In the genomic region with DNA sequence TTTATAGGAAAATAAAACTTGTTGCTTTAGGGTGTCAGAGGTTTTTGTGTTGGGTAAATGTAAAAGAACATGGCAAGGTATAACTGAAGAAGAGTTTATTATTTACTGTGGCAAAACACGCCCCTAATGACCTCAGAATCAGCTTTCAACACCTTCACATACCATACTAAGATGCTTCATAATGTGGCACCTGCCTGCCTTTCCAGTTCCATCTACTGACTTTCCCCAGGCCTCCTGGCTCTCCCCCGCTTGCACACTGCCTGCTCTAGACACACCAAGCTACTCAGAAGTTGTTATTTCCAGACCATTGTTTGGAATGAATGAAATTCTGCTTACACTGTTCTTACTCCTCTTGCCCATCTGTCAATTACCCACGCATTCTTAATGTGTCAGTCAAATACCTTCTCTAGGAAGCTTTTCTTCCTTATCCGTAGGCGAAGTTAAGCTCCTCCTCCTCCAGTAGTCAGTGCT, we compare ENCODE assay signal across 1 cellular context.
TF ChIP-seq lines count a peak whose summit lies in the region.

No MANE protein-coding gene starts in this region.

TF ChIP-seq in HCT116, 20 proteins besides CTCF, POLR2A, EP300 and RAD21 (continued from another document):
- TF ChIP-seq, protein P1, sequence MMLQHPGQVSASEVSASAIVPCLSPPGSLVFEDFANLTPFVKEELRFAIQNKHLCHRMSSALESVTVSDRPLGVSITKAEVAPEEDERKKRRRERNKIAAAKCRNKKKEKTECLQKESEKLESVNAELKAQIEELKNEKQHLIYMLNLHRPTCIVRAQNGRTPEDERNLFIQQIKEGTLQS (IDR thresholded peaks at IDR 0.05) = no peak
- TF ChIP-seq POLR2AphosphoS5 (IDR thresholded peaks at IDR 0.05; ENCODE audit: low read depth, low read length) (no peak), ZNF274 (IDR thresholded peaks at IDR 0.05; ENCODE audit: low read depth, low read length) (no peak)
